ENCODE assay signal across 13 cellular contexts in the genomic region with DNA sequence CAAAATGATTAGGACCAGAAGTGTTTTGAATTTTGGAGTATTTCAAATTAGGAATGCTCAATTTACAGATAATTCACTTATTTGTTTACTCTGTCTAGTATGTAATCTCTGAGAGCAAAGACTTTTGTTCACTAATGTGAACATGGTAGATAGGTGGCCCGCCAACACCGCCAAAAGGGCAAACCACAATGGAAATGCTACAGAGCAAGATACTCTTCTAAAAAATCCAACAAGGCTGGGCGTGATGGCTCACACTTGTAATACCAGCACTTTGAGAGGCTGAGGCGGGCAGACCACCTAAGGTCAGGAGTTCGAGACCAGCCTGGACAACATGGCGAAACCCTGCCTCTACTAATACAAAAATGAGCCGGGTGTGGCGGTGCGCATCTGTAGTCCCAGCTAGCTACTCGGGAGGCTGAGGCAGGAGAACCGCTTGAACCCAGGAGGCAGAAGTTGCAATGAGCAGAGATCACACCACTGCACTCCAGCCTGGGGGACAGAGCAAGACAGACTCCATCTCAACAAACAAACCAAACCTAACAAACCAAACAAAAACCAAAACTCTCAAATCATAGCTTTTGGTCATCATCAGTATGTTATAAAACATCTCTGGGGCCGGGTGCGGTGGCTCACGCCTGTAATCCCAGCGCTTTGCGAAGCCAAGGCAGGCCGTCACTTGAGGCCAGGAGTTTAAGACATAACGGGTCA. TPM values are rescaled to one million over a fixed set of nuclear protein-coding genes. Genes with fewer than 3 reads are reported as not detected.
DNase-seq lines count a peak whose midpoint lies in the region; ATAC-seq and TF ChIP-seq lines count a peak whose summit lies in the region.
"Had no signal": no experiment of that assay in that cellular context is flagged by ENCODE, and none has a peak within 500 bp of the region (broad histone marks: within the 10 kb centered on the region; RNA-seq: fewer than 3 reads in every experiment).

No MANE protein-coding gene starts in this region.

- H3K36me3 ChIP-seq in ectodermal cell (ENCODE audit: control insufficient read depth, insufficient read depth, low read length): peaks cover 25% of the 10 kb centered on the region

- H3K9me3 ChIP-seq in ectodermal cell (ENCODE audit: control insufficient read depth, low read length): no peaks in the 10 kb centered on the region

- WGBS in ectodermal cell, 2 experiments: 88 to 89% methylated on average over 18 of the region's 18 CpGs

- TF ChIP-seq CTCF in NB4 (IDR thresholded peaks at IDR 0.05; ENCODE audit: low read depth, low read length) (no peak), osteocyte (IDR thresholded peaks at IDR 0.05) (no peak)

- no peak for TF ChIP-seq POLR2A in NB4 (IDR thresholded peaks at IDR 0.05; ENCODE audit: extremely low read depth, insufficient read length)

- peaks cover 33% of the 10 kb centered on the region for H3K36me3 Mint-ChIP-seq in T-helper 2 cell treated with Interferon-gamma antibody and Interleukin-4, amounts not matched to agents 5 μg/mL and 100 μg/mL, for 36 hours (ENCODE audit: low read depth)
- peaks cover 15% of the 10 kb centered on the region for H3K36me3 Mint-ChIP-seq in osteocyte (ENCODE audit: unreplicated experiment)

- no peaks in the 10 kb centered on the region for H3K9me3 Mint-ChIP-seq in T-helper 2 cell treated with Interferon-gamma antibody and Interleukin-4, amounts not matched to agents 5 μg/mL and 100 μg/mL, for 36 hours
- no peaks in the 10 kb centered on the region for H3K9me3 Mint-ChIP-seq in osteocyte (ENCODE audit: unreplicated experiment)

- peaks cover 21% of the 10 kb centered on the region for H3K4me1 Mint-ChIP-seq in T-helper 2 cell treated with Interferon-gamma antibody and Interleukin-4, amounts not matched to agents 5 μg/mL and 100 μg/mL, for 36 hours (ENCODE audit: low read depth)
- peaks cover 28% of the 10 kb centered on the region for H3K4me1 Mint-ChIP-seq in osteocyte (ENCODE audit: unreplicated experiment)

- no peak for ATAC-seq in GM21390 (IDR thresholded peaks at IDR 0.05; ENCODE audit: unreplicated experiment)
- ATAC-seq: activated CD4-positive, CD25-positive, alpha-beta regulatory T cell treated with anti-CD3 and anti-CD28 coated beads, Interleukin-2, amount 50 U/mL, for 24 hours had no signal

- no peak overlapping the region for H3K27ac Mint-ChIP-seq in T-helper 2 cell treated with Interferon-gamma antibody and Interleukin-4, amounts not matched to agents 5 μg/mL and 100 μg/mL, for 36 hours
- H3K27ac Mint-ChIP-seq in osteocyte (ENCODE audit: unreplicated experiment): no peak overlapping the region

- H3K4me3 ChIP-seq in NB4 (ENCODE audit: low read depth, low read length) (peak overlapping the region; percentile 93), ectodermal cell (ENCODE audit: insufficient read depth, low read depth, low read length) (peak overlapping the region; percentile 14)

- no peak overlapping the region for H3K27ac ChIP-seq in ectodermal cell (ENCODE audit: insufficient read depth, low read depth, low read length, poor library complexity, severe bottlenecking)

- H3K27me3 Mint-ChIP-seq in T-helper 2 cell treated with Interferon-gamma antibody and Interleukin-4, amounts not matched to agents 5 μg/mL and 100 μg/mL, for 36 hours (ENCODE audit: low read depth): no peaks in the 10 kb centered on the region
- no peaks in the 10 kb centered on the region for H3K27me3 Mint-ChIP-seq in osteocyte (ENCODE audit: unreplicated experiment)

- no peak for DNase-seq in T-helper 2 cell treated with Interferon-gamma antibody and Interleukin-4, amounts not matched to agents 5 μg/mL and 100 μg/mL, for 36 hours (ENCODE audit: low spot score)
- DNase-seq in T-helper 2 cell: no peak
- DNase-seq in NB4 (ENCODE audit: low read depth): no peak
- no peak for DNase-seq in osteocyte (ENCODE audit: extremely low spot score, unreplicated experiment)
- DNase-seq in GM19238 (ENCODE audit: insufficient read length, low spot score): no peak
- no peak for DNase-seq in NCI-H1930 (lab: John Stamatoyannopoulos, UW)
- DNase-seq: ACHN, hypothalamus, NCI-H524, posterior cingulate gyrus had no signal

- H3K27me3 ChIP-seq in ectodermal cell (ENCODE audit: control insufficient read depth, insufficient read depth, low read length, poor library complexity, severe bottlenecking): no peaks in the 10 kb centered on the region

- H3K4me1 ChIP-seq in ectodermal cell (ENCODE audit: control insufficient read depth, insufficient read depth, low read length): no peaks in the 10 kb centered on the region

- peak overlapping the region; percentile 99 for H3K4me3 Mint-ChIP-seq in T-helper 2 cell treated with Interferon-gamma antibody and Interleukin-4, amounts not matched to agents 5 μg/mL and 100 μg/mL, for 36 hours
- peak overlapping the region; percentile 91 for H3K4me3 Mint-ChIP-seq in osteocyte (ENCODE audit: unreplicated experiment)

RNA-seq across cellular contexts. Expression of a gene that starts 2.4 kb away (rescaled TPM):
- 282 TPM for polyA plus RNA-seq in ectodermal cell (2013, experiment 1 of 4)
- 295 TPM for polyA plus RNA-seq in ectodermal cell (2013, experiment 2 of 4)
- 235 TPM for polyA plus RNA-seq in ectodermal cell (2013, experiment 3 of 4)
- 250 TPM for polyA plus RNA-seq in ectodermal cell (2013, experiment 4 of 4)
- total RNA-seq in osteocyte: 125 and 130 TPM in 2 replicates

RNA-seq across cellular contexts. Expression of a gene that starts 19.4 kb away (rescaled TPM):
- 35.4 TPM for polyA plus RNA-seq in ectodermal cell (2013, experiment 1 of 4)
- 28.5 TPM for polyA plus RNA-seq in ectodermal cell (2013, experiment 2 of 4)
- polyA plus RNA-seq in ectodermal cell (2013, experiment 3 of 4): 44.6 TPM
- polyA plus RNA-seq in ectodermal cell (2013, experiment 4 of 4): 41.0 TPM
- total RNA-seq in osteocyte: 36.1 and 39.7 TPM in 2 replicates

RNA-seq across cellular contexts. Expression of a gene that starts 32.2 kb away (rescaled TPM):
- polyA plus RNA-seq in ectodermal cell (2013, experiment 1 of 4): 19.3 TPM
- 23.2 TPM for polyA plus RNA-seq in ectodermal cell (2013, experiment 2 of 4)
- polyA plus RNA-seq in ectodermal cell (2013, experiment 3 of 4): 16.8 TPM
- polyA plus RNA-seq in ectodermal cell (2013, experiment 4 of 4): 18.7 TPM
- 2.7 and 3.2 TPM in 2 replicates for total RNA-seq in osteocyte
